In the genomic region with DNA sequence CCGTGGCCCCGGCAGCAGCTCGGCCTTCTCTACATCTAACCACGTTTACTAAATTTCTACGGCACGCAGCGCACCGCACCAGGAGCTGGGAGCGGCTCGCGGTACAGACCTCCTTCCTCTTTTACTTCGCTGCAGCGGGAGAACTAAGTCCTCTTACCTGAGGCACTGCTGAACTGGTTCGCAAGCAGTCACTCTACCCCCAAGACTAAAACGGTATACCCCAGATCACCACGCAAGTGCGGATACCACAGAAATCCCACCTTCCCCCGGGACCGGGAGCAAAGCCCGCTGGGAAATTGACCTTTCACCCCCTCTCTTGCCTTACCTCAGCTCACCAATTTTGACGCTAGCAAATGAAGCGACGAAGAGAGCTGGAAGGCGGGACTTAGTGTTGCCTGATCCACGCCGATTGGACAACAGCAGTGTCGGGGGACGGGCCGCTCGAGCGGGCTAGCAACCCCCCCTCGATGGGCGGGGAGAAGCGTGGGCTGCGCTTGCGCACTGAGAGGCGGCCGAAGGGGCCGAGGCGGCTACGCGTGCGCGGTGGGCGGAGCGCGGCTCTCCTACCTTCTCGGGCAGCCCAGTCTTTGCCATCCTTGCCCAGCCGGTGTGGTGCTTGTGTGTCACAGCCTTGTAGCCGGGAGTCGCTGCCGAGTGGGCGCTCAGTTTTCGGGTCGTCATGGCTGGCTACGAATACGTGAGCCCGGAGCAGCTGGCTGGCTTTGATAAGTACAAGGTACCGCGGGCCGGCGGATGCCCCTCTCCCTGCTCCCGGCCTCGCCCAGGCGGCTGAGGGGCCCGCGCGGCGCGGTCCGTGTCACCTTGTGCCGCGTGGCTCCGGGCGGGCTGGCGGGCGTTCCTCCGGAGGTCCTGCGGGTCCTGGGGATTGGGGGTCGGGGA, we compare ENCODE assay signal across 8 cellular contexts. TPM values are rescaled to one million over a fixed set of nuclear protein-coding genes. Genes with fewer than 3 reads are reported as not detected.
DNase-seq lines count a peak whose midpoint lies in the region; ATAC-seq and TF ChIP-seq lines count a peak whose summit lies in the region.

A gene with protein sequence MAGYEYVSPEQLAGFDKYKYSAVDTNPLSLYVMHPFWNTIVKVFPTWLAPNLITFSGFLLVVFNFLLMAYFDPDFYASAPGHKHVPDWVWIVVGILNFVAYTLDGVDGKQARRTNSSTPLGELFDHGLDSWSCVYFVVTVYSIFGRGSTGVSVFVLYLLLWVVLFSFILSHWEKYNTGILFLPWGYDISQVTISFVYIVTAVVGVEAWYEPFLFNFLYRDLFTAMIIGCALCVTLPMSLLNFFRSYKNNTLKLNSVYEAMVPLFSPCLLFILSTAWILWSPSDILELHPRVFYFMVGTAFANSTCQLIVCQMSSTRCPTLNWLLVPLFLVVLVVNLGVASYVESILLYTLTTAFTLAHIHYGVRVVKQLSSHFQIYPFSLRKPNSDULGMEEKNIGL (plus strand): TSS at position 590 of the 900 bp plus-strand sequence. CDS start 90 bp downstream, at position 680.

- peak within 1 kb of the TSS; percentile 91 for H3K9ac ChIP-seq in SU-DHL-6 (ENCODE audit: low read length)

- no peak for TF ChIP-seq CTCF in SU-DHL-6 (IDR thresholded peaks at IDR 0.05; ENCODE audit: insufficient read depth, low read length, poor library complexity, severe bottlenecking)
- TF ChIP-seq CTCF in osteocyte (IDR thresholded peaks at IDR 0.05): no peak

- ATAC-seq in HG02678 (IDR thresholded peaks at IDR 0.05; ENCODE audit: unreplicated experiment): peak; percentile 95
- peak; percentile 93 for ATAC-seq in activated naive CD8-positive, alpha-beta T cell treated with anti-CD3 and anti-CD28 coated beads, Interleukin-2, amount 10 ng/mL, durations not matched to agents 7 days and 5 days (ENCODE audit: low read depth)

- peaks cover 5% of the 10 kb centered on the region for H3K36me3 Mint-ChIP-seq in activated naive CD8-positive, alpha-beta T cell treated with anti-CD3 and anti-CD28 coated beads, Interleukin-2, amount 10 ng/mL, durations not matched to agents 7 days and 5 days
- H3K36me3 Mint-ChIP-seq in osteocyte (ENCODE audit: unreplicated experiment): no peaks in the 10 kb centered on the region

- no peaks in the 10 kb centered on the region for H3K9me3 Mint-ChIP-seq in activated naive CD8-positive, alpha-beta T cell treated with anti-CD3 and anti-CD28 coated beads, Interleukin-2, amount 10 ng/mL, durations not matched to agents 7 days and 5 days
- no peaks in the 10 kb centered on the region for H3K9me3 Mint-ChIP-seq in osteocyte (ENCODE audit: unreplicated experiment)

- TF ChIP-seq POLR2A in GM10847 (IDR thresholded peaks at IDR 0.05; ENCODE audit: extremely low read depth, insufficient read length): peak; percentile 77

- H3K27ac ChIP-seq in SU-DHL-6 (ENCODE audit: low read depth, low read length) (peak within 1 kb of the TSS; percentile 77), thymus (ENCODE audit: low read depth) (peak within 1 kb of the TSS; percentile 95)

- H3K9me3 ChIP-seq in SU-DHL-6 (ENCODE audit: insufficient read depth, low read length): no peaks in the 10 kb centered on the region
- H3K9me3 ChIP-seq in thymus (ENCODE audit: control insufficient read depth): no peaks in the 10 kb centered on the region

- H3K27me3 Mint-ChIP-seq in activated naive CD8-positive, alpha-beta T cell treated with anti-CD3 and anti-CD28 coated beads, Interleukin-2, amount 10 ng/mL, durations not matched to agents 7 days and 5 days: no peaks in the 10 kb centered on the region
- H3K27me3 Mint-ChIP-seq in osteocyte (ENCODE audit: unreplicated experiment): no peaks in the 10 kb centered on the region

- H3K36me3 ChIP-seq in SU-DHL-6 (ENCODE audit: low read length) (no peaks in the 10 kb centered on the region; the same call in 1 of the 2 replicates), thymus (ENCODE audit: control insufficient read depth, insufficient read depth) (no peaks in the 10 kb centered on the region)

- peaks cover 60% of the 10 kb centered on the region for H3K79me2 ChIP-seq in SU-DHL-6 (ENCODE audit: insufficient read depth, low read length)

- H3K27ac Mint-ChIP-seq in activated naive CD8-positive, alpha-beta T cell treated with anti-CD3 and anti-CD28 coated beads, Interleukin-2, amount 10 ng/mL, durations not matched to agents 7 days and 5 days: peak within 1 kb of the TSS; percentile 91
- H3K27ac Mint-ChIP-seq in osteocyte (ENCODE audit: unreplicated experiment): peak within 1 kb of the TSS; percentile 98

- H4K20me1 ChIP-seq in SU-DHL-6 (ENCODE audit: low read depth, low read length): no peaks in the 10 kb centered on the region

- H3K27me3 ChIP-seq in SU-DHL-6 (ENCODE audit: low read length): no peaks in the 10 kb centered on the region
- H3K27me3 ChIP-seq in thymus (ENCODE audit: control insufficient read depth, insufficient read depth): no peaks in the 10 kb centered on the region

- peak within 1 kb of the TSS; percentile 64 for H2AFZ ChIP-seq in SU-DHL-6 (ENCODE audit: low read depth, low read length, severe bottlenecking)

- H3K9me2 ChIP-seq in SU-DHL-6 (replicated peaks; ENCODE audit: insufficient read depth, low read length): no peaks in the 10 kb centered on the region

- H3K4me1 ChIP-seq in thymus (ENCODE audit: control insufficient read depth, insufficient read depth, low read length): peaks cover 7% of the 10 kb centered on the region

- POLR2A ChIA-PET in activated naive CD8-positive, alpha-beta T cell treated with anti-CD3 and anti-CD28 coated beads, Interleukin-2, amount 10 ng/mL, durations not matched to agents 7 days and 5 days (lab: Charles Lee): interaction anchor here (0.5 to 3.4 kb wide), 18 partner anchors 9 to 806 kb away, joined by 3 to 21 read pairs (median 3); partner anchors contain the start of genes DRC1, HADHA, HADHB and OTOF

- peak within 1 kb of the TSS; percentile 95 for H3K4me3 Mint-ChIP-seq in activated naive CD8-positive, alpha-beta T cell treated with anti-CD3 and anti-CD28 coated beads, Interleukin-2, amount 10 ng/mL, durations not matched to agents 7 days and 5 days
- H3K4me3 Mint-ChIP-seq in osteocyte (ENCODE audit: unreplicated experiment): peak within 1 kb of the TSS; percentile 95

- DNase-seq in NCI-H128 (lab: John Stamatoyannopoulos, UW; ENCODE audit: unreplicated experiment) (peak; percentile 99), head of caudate nucleus (peak; percentile 99 to 100 (median 99)), osteocyte (ENCODE audit: extremely low spot score, unreplicated experiment) (peak; percentile 100)
- peak; percentile 100 for DNase-seq in activated naive CD8-positive, alpha-beta T cell treated with anti-CD3 and anti-CD28 coated beads, Interleukin-2, amount 10 ng/mL, durations not matched to agents 7 days and 5 days

- under 1% methylated on average over 80 of the region's 80 CpGs for WGBS in thymus

- peak within 1 kb of the TSS; percentile 93 for H3K4me2 ChIP-seq in SU-DHL-6 (ENCODE audit: low read depth, low read length, poor library complexity, severe bottlenecking)

- peaks cover 4% of the 10 kb centered on the region; the same call in 1 of the 2 replicates for H3F3A ChIP-seq in SU-DHL-6 (ENCODE audit: insufficient read depth)

- peaks cover 34% of the 10 kb centered on the region for H3K4me1 Mint-ChIP-seq in activated naive CD8-positive, alpha-beta T cell treated with anti-CD3 and anti-CD28 coated beads, Interleukin-2, amount 10 ng/mL, durations not matched to agents 7 days and 5 days
- H3K4me1 Mint-ChIP-seq in osteocyte (ENCODE audit: unreplicated experiment): peaks cover 32% of the 10 kb centered on the region

- intact Hi-C loops in head of caudate nucleus (cut with DNase I): loop anchor here (10.0 kb wide), 1 partner anchor 101 kb away; the partner anchor contains the start of genes HADHA and HADHB

- peak within 1 kb of the TSS; percentile 92 for H3K4me3 ChIP-seq in SU-DHL-6 (ENCODE audit: insufficient read depth, low read length, poor library complexity, severe bottlenecking)
- peak within 1 kb of the TSS; percentile 57 for H3K4me3 ChIP-seq in thymus (ENCODE audit: low read length)

RNA-seq across cellular contexts. Expression of the gene that starts here (rescaled TPM):
- 10 to 100 TPM; 26.4 TPM for total RNA-seq in activated naive CD8-positive, alpha-beta T cell treated with anti-CD3 and anti-CD28 coated beads, Interleukin-2, amount 10 ng/mL, durations not matched to agents 7 days and 5 days
- total RNA-seq in osteocyte: 13.3 and 16.1 TPM in 2 replicates
- polyA plus RNA-seq in thymus: 4.6 TPM

Comparison
In these comparisons a context has a peak if more than half of its experiments do, and no peak if none do; other contexts are left out.
1. Peak in every context shown above with its lines: DNase-seq, ATAC-seq, H3K4me3 ChIP-seq and H3K27ac ChIP-seq.